ENCODE assay signal across 20 cellular contexts in the genomic region with DNA sequence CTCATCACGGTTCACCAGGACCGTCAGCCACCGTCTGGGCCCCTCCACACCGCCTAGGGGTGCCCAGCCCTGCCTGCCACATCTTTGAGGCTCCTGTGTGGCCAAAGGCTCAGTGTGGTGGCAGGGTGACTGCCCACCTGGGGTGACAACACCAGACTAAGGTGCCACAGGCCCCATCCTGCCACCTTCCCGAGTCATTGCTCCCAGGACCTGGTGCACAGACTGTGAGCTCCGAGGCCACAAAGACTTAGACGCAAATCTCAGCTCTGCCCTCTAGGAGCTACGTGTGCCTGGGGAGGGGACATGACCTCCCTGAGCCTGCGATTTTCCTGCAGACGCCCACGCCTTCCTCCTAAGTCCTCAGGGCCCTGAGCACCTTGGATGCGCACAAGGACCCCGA. TPM values are rescaled to one million over a fixed set of nuclear protein-coding genes. Genes with fewer than 3 reads are reported as not detected.
A peak's percentile ranks its signal among the peaks of the same experiment; 100 is the strongest.
DNase-seq lines count a peak whose midpoint lies in the region; ATAC-seq, FAIRE-seq and TF ChIP-seq lines count a peak whose summit lies in the region.
"Had no signal": no experiment of that assay in that cellular context is flagged by ENCODE, and none has a peak within 500 bp of the region (broad histone marks: within the 10 kb centered on the region; RNA-seq: fewer than 3 reads in every experiment).

No MANE protein-coding gene starts in this region.

- no peak for TF ChIP-seq EP300 in H1 (IDR thresholded peaks at IDR 0.05; ENCODE audit: borderline replicate concordance in 1 of 2, low read depth in 2 of 2, low read length in 2 of 2)

- TF ChIP-seq POLR2A in H1 (IDR thresholded peaks at IDR 0.05; ENCODE audit: control extremely low read depth in 1 of 2, low read depth in 2 of 2, low read length in 2 of 2) (no peak), prostate gland (IDR thresholded peaks at IDR 0.05) (no peak)

- H3K79me2 ChIP-seq in H9 (ENCODE audit: insufficient read depth, low read length) (no peaks in the 10 kb centered on the region), H1 (ENCODE audit: control insufficient read depth in 1 of 2, insufficient read depth in 2 of 2, low read length in 2 of 2) (0 out of 4 replicates have a peak, but pooled peaks cover 0 to 3% of the 10 kb centered on the region in 2 experiments)

- no peak overlapping the region for H4K5ac ChIP-seq in H9 (ENCODE audit: insufficient read length, low read depth, low read length)
- no peak overlapping the region for H4K5ac ChIP-seq in H1 (ENCODE audit: insufficient read length, low read depth, low read length)

- H4K91ac ChIP-seq in H9 (ENCODE audit: insufficient read length, low read depth, low read length) (no peak overlapping the region), H1 (replicated peaks; ENCODE audit: insufficient read length, low read length) (no peak overlapping the region), neuronal stem cell (ENCODE audit: low read depth, low read length, poor library complexity) (no peak overlapping the region)

- H3K4me2 ChIP-seq in H9 (ENCODE audit: insufficient read depth, insufficient read length, low read length) = no peak overlapping the region
- no peak overlapping the region for H3K4me2 ChIP-seq in H1 (ENCODE audit: insufficient read depth in 1 of 2, low read depth in 2 of 2, low read length in 2 of 2)
- H3K4me2 ChIP-seq in neuronal stem cell (ENCODE audit: insufficient read depth, low read length, poor library complexity, severe bottlenecking) = no peak overlapping the region
- H3K4me2 ChIP-seq: A549, GM23338 had no signal

- H3T11ph ChIP-seq in H9 (ENCODE audit: low read length) = no peak overlapping the region

- H3K4me3 ChIP-seq in SJSA1 = no peak overlapping the region
- no peak overlapping the region for H3K4me3 ChIP-seq in H1 (ENCODE audit: extremely low read depth in 1 of 4, insufficient read depth in 2 of 4, low read depth in 3 of 4, low read length in 4 of 4)
- H3K4me3 ChIP-seq in neuronal stem cell (ENCODE audit: low read length in 2 of 2) = no peak overlapping the region
- H3K4me3 ChIP-seq in prostate gland = no peak overlapping the region
- H3K4me3 ChIP-seq in WERI-Rb-1 (ENCODE audit: low read depth, low read length) = no peak overlapping the region
- H3K4me3 ChIP-seq: A549, GM23338, HAP-1 had no signal

- H4K8ac ChIP-seq in H9 (replicated peaks; ENCODE audit: insufficient read length, low read depth, low read length) (no peak overlapping the region), H1 (ENCODE audit: extremely low read depth, insufficient read depth, low read length) (no peak overlapping the region), neuronal stem cell (ENCODE audit: low read depth, low read length) (no peak overlapping the region)

- intact Hi-C loops in prostate gland (cut with DNase I) = no loop called here

- no peaks in the 10 kb centered on the region; the same call in 1 of the 2 replicates for H3K27me3 Mint-ChIP-seq in H9 (ENCODE audit: low read depth)
- H3K27me3 Mint-ChIP-seq: CD4-positive, alpha-beta memory T cell had no signal

- H3K4ac ChIP-seq in H9 (ENCODE audit: low read depth, low read length) = no peak overlapping the region
- H3K4ac ChIP-seq in H1 (replicated peaks; ENCODE audit: insufficient read length, low read depth, low read length) = no peak overlapping the region
- H3K4ac ChIP-seq in neuronal stem cell (ENCODE audit: low read length) = no peak overlapping the region

- H3K18ac ChIP-seq in H9 (ENCODE audit: insufficient read length, low read depth, low read length) = no peak overlapping the region
- no peak overlapping the region; the same call in 1 of the 2 replicates for H3K18ac ChIP-seq in H1 (ENCODE audit: extremely low read depth, low read length)
- peak overlapping the region; percentile 17 for H3K18ac ChIP-seq in neuronal stem cell (ENCODE audit: low read length)

- H2AFZ ChIP-seq in H9 (ENCODE audit: low read length) (no peak overlapping the region), H1 (ENCODE audit: low read length) (no peak overlapping the region), neuronal stem cell (ENCODE audit: low read length) (no peak overlapping the region)
- H2AFZ ChIP-seq: GM23338 had no signal

- no peaks in the 10 kb centered on the region for H3K27me3 ChIP-seq in H9 (ENCODE audit: insufficient read depth, low read length)
- H3K27me3 ChIP-seq in SJSA1 (replicated peaks) = no peaks in the 10 kb centered on the region
- H3K27me3 ChIP-seq in H1 (replicated peaks in 1 of 4; ENCODE audit: control insufficient read depth in 3 of 4, extremely low read depth in 1 of 4, insufficient read depth in 3 of 4, low read length in 3 of 4) = no peaks in the 10 kb centered on the region
- H3K27me3 ChIP-seq in neuronal stem cell (ENCODE audit: control insufficient read depth in 3 of 3, insufficient read depth in 3 of 3, low read depth in 1 of 3, low read length in 3 of 3) = no peaks in the 10 kb centered on the region
- no peaks in the 10 kb centered on the region for H3K27me3 ChIP-seq in prostate gland (replicated peaks; ENCODE audit: insufficient read depth)
- no peaks in the 10 kb centered on the region for H3K27me3 ChIP-seq in WERI-Rb-1 (ENCODE audit: insufficient read depth, low read depth, severe bottlenecking)
- H3K27me3 ChIP-seq: BE2C had no signal

- TF ChIP-seq RAD21 in H1 (IDR thresholded peaks at IDR 0.05 in 1 of 2, conservative IDR thresholded peaks at IDR 0.05 in 1 of 2; ENCODE audit: low read depth in 2 of 2, low read length in 2 of 2) = no peak

- H2BK20ac ChIP-seq in H9 (ENCODE audit: low read depth, low read length, poor library complexity, severe bottlenecking) (no peak overlapping the region), H1 (ENCODE audit: low read length) (no peak overlapping the region)

- no peak for ATAC-seq in HG03342 (IDR thresholded peaks at IDR 0.05; ENCODE audit: unreplicated experiment)
- ATAC-seq: A549, GM23338 had no signal

- H3K27ac ChIP-seq in H9 (ENCODE audit: insufficient read length, low read depth, low read length) (no peak overlapping the region), SJSA1 (peak overlapping the region; percentile 100), H1 (ENCODE audit: low read depth, low read length) (no peak overlapping the region), neuronal stem cell (replicated peaks; ENCODE audit: low read length) (no peak overlapping the region), prostate gland (no peak overlapping the region), WERI-Rb-1 (no peak overlapping the region)
- H3K27ac ChIP-seq: A549, C4-2B, HL-60 had no signal

- no peak overlapping the region for H3K4me3 Mint-ChIP-seq in H9
- H3K4me3 Mint-ChIP-seq: CD4-positive, alpha-beta memory T cell; GM23338 had no signal

- no peak overlapping the region for H2BK15ac ChIP-seq in H9 (ENCODE audit: low read depth, low read length)
- no peak overlapping the region for H2BK15ac ChIP-seq in H1 (ENCODE audit: low read length)
- no peak overlapping the region for H2BK15ac ChIP-seq in neuronal stem cell (ENCODE audit: low read length)

- H3K14ac ChIP-seq in H9 (ENCODE audit: insufficient read depth, low read length) (no peak overlapping the region; the same call in 1 of the 2 replicates), H1 (ENCODE audit: insufficient read length) (no peak overlapping the region), neuronal stem cell (ENCODE audit: low read length) (no peak overlapping the region)

- H3K4me1 Mint-ChIP-seq in H9 = peaks cover 14 to 28% of the 10 kb centered on the region in 2 experiments

- no peaks in the 10 kb centered on the region for H3K23me2 ChIP-seq in H9 (ENCODE audit: insufficient read length, low read depth, low read length, poor library complexity, severe bottlenecking)
- no peaks in the 10 kb centered on the region for H3K23me2 ChIP-seq in H1 (ENCODE audit: low read depth, low read length)

- no CpG with 5 or more reads among the region's 13 CpGs for WGBS in H9 (ENCODE audit: extremely low coverage, insufficient read length, low lambda C conversion rate)
- 91% methylated on average over 10 of the region's 13 CpGs; no CpG with 5 or more reads in 1 of the 2 experiments for WGBS in H1 (ENCODE audit: extremely low coverage in 1 of 2, insufficient coverage in 1 of 2, insufficient read length in 1 of 2, insufficient replicate concordance in 2 of 2, low coverage in 1 of 2, low lambda C conversion rate in 2 of 2, missing lambda C conversion rate in 1 of 2), 2 experiments
- WGBS in neuronal stem cell (ENCODE audit: extremely low coverage in 2 of 2, insufficient read length in 2 of 2, insufficient replicate concordance in 1 of 2), 2 donors = no CpG with 5 or more reads among the region's 13 CpGs
- WGBS in prostate gland = 77% methylated on average over 13 of the region's 13 CpGs

- H3K23ac ChIP-seq in H9 (ENCODE audit: insufficient read length, low read depth, low read length) (no peak overlapping the region), H1 (ENCODE audit: insufficient read length) (no peak overlapping the region), neuronal stem cell (ENCODE audit: low read depth, low read length, poor library complexity) (peak overlapping the region; percentile 65)

- no peaks in the 10 kb centered on the region for H3K79me1 ChIP-seq in H9 (ENCODE audit: insufficient read depth, low read depth, low read length, poor library complexity, severe bottlenecking)
- H3K79me1 ChIP-seq in H1 (ENCODE audit: low read depth, low read length) = peaks cover 3% of the 10 kb centered on the region
- H3K79me1 ChIP-seq in neuronal stem cell (ENCODE audit: low read depth, low read length) = peaks cover 1% of the 10 kb centered on the region

- H2BK5ac ChIP-seq in H9 (ENCODE audit: insufficient read length, low read length) (no peak overlapping the region), H1 (ENCODE audit: low read depth, low read length) (peak overlapping the region; percentile 44; the same call in 1 of the 2 replicates), neuronal stem cell (ENCODE audit: low read length) (no peak overlapping the region)

- no peak overlapping the region for H3K9ac ChIP-seq in H9 (ENCODE audit: extremely low read depth, insufficient read length, low read length)
- no peak overlapping the region for H3K9ac ChIP-seq in H1 (replicated peaks in 1 of 4; ENCODE audit: extremely low read depth in 1 of 4, low read depth in 3 of 4, low read length in 3 of 4)
- peak overlapping the region; percentile 77 for H3K9ac ChIP-seq in neuronal stem cell (ENCODE audit: low read depth, low read length, poor library complexity)

- CTCF ChIA-PET in H1 (lab: Charles Lee; ENCODE audit: partially characterized antibody) = interaction anchor here (1.6 kb wide), 1 partner anchor 13 kb away, joined by 3 read pairs; no protein-coding TSS in a partner anchor

- H3K27ac Mint-ChIP-seq in H9 = peak overlapping the region in 1 of 3 experiments; percentile 80; a peak in 1 of 7 replicates
- H3K27ac Mint-ChIP-seq: CD4-positive, alpha-beta memory T cell had no signal

- no peaks in the 10 kb centered on the region for H3K4me1 ChIP-seq in H9 (ENCODE audit: insufficient read depth, low read length)
- H3K4me1 ChIP-seq in SJSA1 (replicated peaks) = peaks cover 69% of the 10 kb centered on the region
- peaks cover 0 to 12% (median under 1%) of the 10 kb centered on the region in 4 experiments; a peak in 2 of 7 replicates for H3K4me1 ChIP-seq in H1 (replicated peaks in 1 of 4; ENCODE audit: control insufficient read depth in 3 of 4, insufficient read depth in 4 of 4, low read length in 3 of 4)
- H3K4me1 ChIP-seq in neuronal stem cell (ENCODE audit: control insufficient read depth in 2 of 2, insufficient read depth in 1 of 2, low read depth in 1 of 2, low read length in 2 of 2) = peaks cover under 1 to 14% of the 10 kb centered on the region in 2 donors
- H3K4me1 ChIP-seq in prostate gland (replicated peaks) = no peaks in the 10 kb centered on the region

- H3K56ac ChIP-seq in H9 (ENCODE audit: insufficient read length, low read depth, low read length) (no peak overlapping the region), H1 (replicated peaks; ENCODE audit: insufficient read length, low read depth, low read length) (no peak overlapping the region)

- H3K36me3 ChIP-seq in SJSA1 (peaks cover 72% of the 10 kb centered on the region), H1 (ENCODE audit: control insufficient read depth in 2 of 4, insufficient read depth in 4 of 4, low read length in 3 of 4) (peaks cover 0 to 3% (median 1%) of the 10 kb centered on the region in 4 experiments; a peak in 3 of 8 replicates), neuronal stem cell (replicated peaks in 1 of 2; ENCODE audit: control insufficient read depth in 2 of 2, insufficient read depth in 2 of 2, low read length in 2 of 2) (peaks cover 12 to 19% of the 10 kb centered on the region in 2 donors), prostate gland (peaks cover 0 to 6% of the 10 kb centered on the region in 2 donors), WERI-Rb-1 (peaks cover 13% of the 10 kb centered on the region)

- TF ChIP-seq CTCF in H9 (conservative IDR thresholded peaks at IDR 0.05) (no peak), H1 (IDR thresholded peaks at IDR 0.05; ENCODE audit: control extremely low read depth in 1 of 3, insufficient read depth in 1 of 3, low read depth in 1 of 3, low read length in 3 of 3) (no peak), prostate gland (IDR thresholded peaks at IDR 0.05) (no peak), WERI-Rb-1 (IDR thresholded peaks at IDR 0.05; ENCODE audit: low read depth, low read length) (no peak)

- peak; percentile 23 for DNase-seq in H9
- DNase-seq in SJSA1 (ENCODE audit: low read depth in 1 of 2, low spot score in 2 of 2) = no peak
- DNase-seq in H1 (ENCODE audit: low read depth in 1 of 2, low spot score in 2 of 2) = no peak
- DNase-seq in neuronal stem cell (ENCODE audit: low spot score) = no peak
- no peak for DNase-seq in prostate gland (ENCODE audit: low spot score)
- DNase-seq in SKM-1 treated with dmso at 0.1 percent for 144 hours (lab: John Stamatoyannopoulos, UW; ENCODE audit: unreplicated experiment) = no peak
- no peak for DNase-seq in WERI-Rb-1
- DNase-seq: BE2C; CD4-positive, alpha-beta memory T cell; DMS153; DND-41; GDM1 had no signal

- POLR2A ChIA-PET in H1 (lab: Charles Lee; ENCODE audit: partially characterized antibody) = interaction anchor here (0.9 kb wide), 1 partner anchor 14 kb away, joined by 4 read pairs; no protein-coding TSS in a partner anchor

- H4K20me1 ChIP-seq in H9 (ENCODE audit: control insufficient read depth, insufficient read depth, insufficient read length) (peaks cover 4% of the 10 kb centered on the region), H1 (replicated peaks in 1 of 2; ENCODE audit: control insufficient read depth in 1 of 2, insufficient read depth in 2 of 2, low read length in 2 of 2) (peaks cover 7% of the 10 kb centered on the region in 2 experiments)

- H3K9me3 ChIP-seq in H9 (ENCODE audit: control insufficient read depth, low read depth, low read length) (no peaks in the 10 kb centered on the region), SJSA1 (replicated peaks) (no peaks in the 10 kb centered on the region), H1 (ENCODE audit: insufficient read depth in 2 of 2, low read depth in 1 of 2, low read length in 1 of 2) (no peaks in the 10 kb centered on the region), neuronal stem cell (replicated peaks in 1 of 2; ENCODE audit: control insufficient read depth in 2 of 2, insufficient read depth in 1 of 2, low read depth in 1 of 2, low read length in 2 of 2) (no peaks in the 10 kb centered on the region), prostate gland (no peaks in the 10 kb centered on the region), WERI-Rb-1 (ENCODE audit: severe bottlenecking) (no peaks in the 10 kb centered on the region)
- H3K9me3 ChIP-seq: A549, BE2C, HAP-1 had no signal

- H2BK12ac ChIP-seq in H9 (ENCODE audit: insufficient read length, low read depth, low read length) (no peak overlapping the region), H1 (ENCODE audit: low read depth, low read length) (no peak overlapping the region), neuronal stem cell (ENCODE audit: low read length) (no peak overlapping the region)

- H2BK120ac ChIP-seq in H9 (ENCODE audit: low read depth, low read length, poor library complexity, severe bottlenecking) (no peak overlapping the region), H1 (replicated peaks; ENCODE audit: low read depth, low read length) (no peak overlapping the region), neuronal stem cell (ENCODE audit: low read depth, low read length) (no peak overlapping the region)

- H2AK5ac ChIP-seq in H9 (ENCODE audit: insufficient read length, low read length) (no peak overlapping the region), H1 (ENCODE audit: low read depth, low read length) (no peak overlapping the region), neuronal stem cell (ENCODE audit: low read depth, low read length) (no peak overlapping the region)

- no peak for FAIRE-seq in H1 (lab: Jason Lieb, UNC)
- FAIRE-seq: A549, D721Med, GM12892 had no signal

- peaks cover 4 to 21% (median 17%) of the 10 kb centered on the region in 3 experiments; a peak in 6 of 7 replicates for H3K36me3 Mint-ChIP-seq in H9 (ENCODE audit: insufficient read depth in 1 of 3, low read depth in 3 of 3)

- no peaks in the 10 kb centered on the region for H3K9me3 Mint-ChIP-seq in H9
- H3K9me3 Mint-ChIP-seq: CD4-positive, alpha-beta memory T cell; GM23338 had no signal

RNA-seq across cellular contexts. Expression of gene KIAA0930, which starts 36.5 kb away (rescaled TPM):
- total RNA-seq in H9 (2021) = 45.3 and 46.2 TPM in 2 replicates
- 126 and 192 TPM in 2 replicates for total RNA-seq in SJSA1 (2014; rRNA removed; shearing (Covaris generic))
- 61.9 and 65.3 TPM in 2 replicates for total RNA-seq in H1 (2021; fragmentation: NEBNext Ultra II Directional; extraction: Animal tissue kit (Norgen Biotek cat#: 25700))
- polyA plus RNA-seq in H1 (2011; rRNA removed) = 66.1 and 95.4 TPM in 2 replicates
- polyA plus RNA-seq in H1 (2011; cell fraction: cytosol; rRNA removed) = 66.9 TPM
- 77.9 TPM for polyA plus RNA-seq in H1 (2011; cell fraction: nucleus; rRNA removed)
- polyA plus RNA-seq in H1 (2012, experiment 1 of 2) = 37.4 to 53.7 TPM (median 45.5 TPM) in 4 replicates
- polyA plus RNA-seq in H1 (2012, experiment 2 of 2) = 32.4 TPM
- 50.5 TPM for polyA plus RNA-seq in H1 (2013, experiment 1 of 2)
- polyA plus RNA-seq in H1 (2013, experiment 2 of 2) = 53.3 TPM
- 25.2 and 28.4 TPM in 2 replicates for polyA minus RNA-seq in H1 (2011; rRNA and poly(A)+ RNA removed)
- 27.8 TPM for polyA minus RNA-seq in H1 (2011; cell fraction: cytosol; rRNA and poly(A)+ RNA removed)
- polyA minus RNA-seq in H1 (2011; cell fraction: nucleus; rRNA and poly(A)+ RNA removed) = 14.2 TPM
- 62.1 TPM for polyA plus RNA-seq in neuronal stem cell (2013, experiment 1 of 2)
- 61.2 TPM for polyA plus RNA-seq in neuronal stem cell (2013, experiment 2 of 2)
- total RNA-seq in prostate gland = 10 to 100 TPM; 29.1 to 55.1 TPM

RNA-seq across cellular contexts. Expression of gene NUP50, which starts 40.5 kb away (rescaled TPM):
- total RNA-seq in H9 (2021) (125 and 134 TPM in 2 replicates), prostate gland (100 to 1,000 TPM in 1 of 2 donors, 10 to 100 TPM in 1; 51.4 to 101 TPM)
- 61.9 and 124 TPM in 2 replicates for total RNA-seq in SJSA1 (2014; rRNA removed; shearing (Covaris generic))
- total RNA-seq in H1 (2021; fragmentation: NEBNext Ultra II Directional; extraction: Animal tissue kit (Norgen Biotek cat#: 25700)) = 112 and 118 TPM in 2 replicates
- 16.4 and 20.0 TPM in 2 replicates for polyA plus RNA-seq in H1 (2011; rRNA removed)
- polyA plus RNA-seq in H1 (2011; cell fraction: cytosol; rRNA removed) = 21.3 TPM
- 56.5 TPM for polyA plus RNA-seq in H1 (2011; cell fraction: nucleus; rRNA removed)
- 45.2 to 74.0 TPM (median 59.8 TPM) in 4 replicates for polyA plus RNA-seq in H1 (2012, experiment 1 of 2)
- polyA plus RNA-seq in H1 (2012, experiment 2 of 2) = 3.5 TPM
- 49.7 TPM for polyA plus RNA-seq in H1 (2013, experiment 1 of 2)
- polyA plus RNA-seq in H1 (2013, experiment 2 of 2) = 48.2 TPM
- polyA minus RNA-seq in H1 (2011; rRNA and poly(A)+ RNA removed) = 108 and 121 TPM in 2 replicates
- 35.6 TPM for polyA minus RNA-seq in H1 (2011; cell fraction: cytosol; rRNA and poly(A)+ RNA removed)
- 45.5 TPM for polyA minus RNA-seq in H1 (2011; cell fraction: nucleus; rRNA and poly(A)+ RNA removed)
- polyA plus RNA-seq in neuronal stem cell (2013, experiment 1 of 2) = 39.5 TPM
- polyA plus RNA-seq in neuronal stem cell (2013, experiment 2 of 2) = 39.4 TPM
